7 cellular contexts compared by ENCODE assay signal in genomic region chr17:47513301-47513700, GRCh38. TPM values are rescaled to one million over a fixed set of nuclear protein-coding genes. Genes with fewer than 3 reads are reported as not detected.
DNase-seq lines count a peak whose midpoint lies in the region; ATAC-seq, FAIRE-seq and TF ChIP-seq lines count a peak whose summit lies in the region.
"Not testable (repeated sequence)": the region's sequence is repeated elsewhere in the genome, so short reads cannot be mapped to it uniquely, and the experiment has no call there.

No MANE protein-coding gene starts in this region.

- H3K4me1 Mint-ChIP-seq in astrocyte (ENCODE audit: low read depth, unreplicated experiment) = not testable (repeated sequence)

- not testable (repeated sequence) for H3K4me3 Mint-ChIP-seq in astrocyte (ENCODE audit: unreplicated experiment)

- H3K4me2 ChIP-seq in PC-9 = peak overlapping the region; percentile 69
- H3K4me2 ChIP-seq in astrocyte (ENCODE audit: low read length) = not testable (repeated sequence)

- H3K79me2 ChIP-seq in PC-9 (ENCODE audit: low read depth); astrocyte (ENCODE audit: insufficient read depth, low read length): not testable (repeated sequence)

- H3K36me3 Mint-ChIP-seq in astrocyte (ENCODE audit: low read depth, unreplicated experiment) = not testable (repeated sequence)

- ATAC-seq in esophagus mucosa = peak; percentile 55

- H3K4me3 ChIP-seq in PC-9 = peak overlapping the region; percentile 14; the same call in 1 of the 2 replicates
- not testable (repeated sequence) for H3K4me3 ChIP-seq in astrocyte (ENCODE audit: insufficient read depth, low read depth, low read length)

- not testable (repeated sequence) for H3K36me3 ChIP-seq in PC-9 (ENCODE audit: low read depth); astrocyte (ENCODE audit: insufficient read depth, low read length)

- H2AFZ ChIP-seq in PC-9; astrocyte (ENCODE audit: low read depth, low read length): not testable (repeated sequence)

- H3K4me1 ChIP-seq in PC-9 (replicated peaks; ENCODE audit: insufficient read depth) = peaks cover 44% of the 10 kb centered on the region
- not testable (repeated sequence) for H3K4me1 ChIP-seq in astrocyte (ENCODE audit: insufficient read depth, low read length)

- intact Hi-C loops in PC-9 (cut with micrococcal nuclease; ENCODE audit: unreplicated experiment) = not testable (repeated sequence)

- not testable (repeated sequence) for H3K27ac Mint-ChIP-seq in astrocyte (ENCODE audit: unreplicated experiment)

- peak overlapping the region; percentile 99 for H3K27ac ChIP-seq in PC-9
- not testable (repeated sequence) for H3K27ac ChIP-seq in astrocyte (ENCODE audit: low read depth, low read length)

- POLR2A ChIA-PET in PC-9 (lab: Charles Lee; ENCODE audit: unreplicated experiment) = not testable (repeated sequence)

- H3K27me3 Mint-ChIP-seq in astrocyte (ENCODE audit: low read depth, unreplicated experiment) = not testable (repeated sequence)

- DNase-seq in EL (peak; percentile 28), HT1080 (ENCODE audit: low read depth) (peak; percentile 11), PC-9 (peak; percentile 35 to 91), astrocyte (ENCODE audit: low read depth) (peak; percentile 1), dermis blood vessel endothelial cell (peak; percentile 64), lung microvascular endothelial cell (ENCODE audit: low read depth in 2 of 2) (peak; percentile 60 to 61)

- H3K9me3 ChIP-seq in PC-9 (ENCODE audit: insufficient read depth, low read depth); astrocyte (ENCODE audit: insufficient read depth, low read depth, low read length): not testable (repeated sequence)

- H3K9ac ChIP-seq in astrocyte (ENCODE audit: low read length) = not testable (repeated sequence)

- CTCF ChIA-PET in PC-9 (lab: Charles Lee) = not testable (repeated sequence)

- FAIRE-seq in astrocyte (lab: Jason Lieb, UNC) = not testable (repeated sequence)

- not testable (repeated sequence) for H3K27me3 ChIP-seq in PC-9 (ENCODE audit: insufficient read depth, low read depth); astrocyte (ENCODE audit: insufficient read depth, low read length)

- not testable (repeated sequence) for H3K9me3 Mint-ChIP-seq in astrocyte (ENCODE audit: unreplicated experiment)

- H3K9me2 ChIP-seq in PC-9 (ENCODE audit: insufficient read depth) = not testable (repeated sequence)

- H3F3A ChIP-seq in PC-9 (ENCODE audit: insufficient read depth, low read depth) = peaks cover 36% of the 10 kb centered on the region

- not testable (repeated sequence) for H4K20me1 ChIP-seq in PC-9 (ENCODE audit: insufficient read depth); astrocyte (ENCODE audit: insufficient read depth, low read length)

- not testable (repeated sequence) for TF ChIP-seq CTCF in PC-9 (conservative IDR thresholded peaks at IDR 0.05); astrocyte (IDR thresholded peaks at IDR 0.05; ENCODE audit: insufficient read depth, low read depth, low read length)

- BruUV-seq in PC-9 (replicated peaks; lab: Mats Ljungman, UMichigan) = not testable (repeated sequence)

RNA-seq across cellular contexts. Expression of gene NPEPPS, which starts 17.6 kb away (rescaled TPM):
- total RNA-seq in HT1080 (2014; rRNA removed; shearing (Covaris generic)) = 21.0 and 34.9 TPM in 2 replicates
- 45.6 and 57.4 TPM in 2 replicates for polyA plus RNA-seq in HT1080 (2015; cell fraction: cytosol; rRNA removed)
- polyA plus RNA-seq in HT1080 (2015; cell fraction: nucleus; rRNA removed) = 244 and 249 TPM in 2 replicates
- total RNA-seq in PC-9 (2021) (173 and 187 TPM in 2 replicates), astrocyte (112 and 143 TPM in 2 replicates), dermis blood vessel endothelial cell (97.9 and 166 TPM in 2 replicates), esophagus mucosa (181 TPM), lung microvascular endothelial cell (55.4 and 70.0 TPM in 2 replicates)

Comparison
In these comparisons a context has a peak if more than half of its experiments do, and no peak if none do; other contexts are left out.
1. DNase-seq: peak in every context shown above with its lines; median percentile 64 in dermis blood vessel endothelial cell; 63 in PC-9; 60 in lung microvascular endothelial cell; 28 in EL; 11 in HT1080; 1 in astrocyte.